ENCODE assay signal across 21 cellular contexts in genomic region chr7:89312561-89312960, GRCh38.
"Had no signal": no experiment of that assay in that cellular context is flagged by ENCODE, and none has a peak within 500 bp of the region (broad histone marks: within the 10 kb centered on the region; RNA-seq: fewer than 3 reads in every experiment).

No MANE protein-coding gene starts in this region.

- H3K27ac ChIP-seq: coronary artery, hepatocyte, neural progenitor cell, ovary, right lobe of liver, tibial artery had no signal

- H3K4me3 ChIP-seq: coronary artery, hepatocyte, mucosa of descending colon, neural progenitor cell, ovary, right lobe of liver, tibial artery had no signal

- H3K79me2 ChIP-seq: hepatocyte had no signal

- H3K27me3 ChIP-seq: hepatocyte, neural progenitor cell, ovary, right lobe of liver, tibial artery had no signal

- H3K9me3 ChIP-seq: ovary, right lobe of liver, tibial artery had no signal

- ATAC-seq: left lobe of liver; mucosa of descending colon; naive thymus-derived CD8-positive, alpha-beta T cell; right lobe of liver; stimulated activated memory B cell treated with anti-CD40 and anti-IgM and Interleukin-4, amounts not matched to agents 10 μg/mL and 1 μg/mL and 100 μg/mL, for 72 hours had no signal

- H3K4me1 Mint-ChIP-seq: endodermal cell; stimulated activated memory B cell treated with anti-CD40 and anti-IgM and Interleukin-4, amounts not matched to agents 10 μg/mL and 1 μg/mL and 100 μg/mL, for 72 hours had no signal

- H3K36me3 Mint-ChIP-seq: naive thymus-derived CD8-positive, alpha-beta T cell; neural progenitor cell; stimulated activated memory B cell treated with anti-CD40 and anti-IgM and Interleukin-4, amounts not matched to agents 10 μg/mL and 1 μg/mL and 100 μg/mL, for 72 hours had no signal

- DNase-seq: effector CD4-positive, alpha-beta T cell; endodermal cell; erythroblast; foreskin melanocyte; head of caudate nucleus; kidney glomerular epithelial cell; mammary epithelial cell; mucosa of descending colon; naive thymus-derived CD8-positive, alpha-beta T cell; nucleus accumbens; ovary; right lobe of liver; stimulated activated CD4-positive, alpha-beta T cell treated with anti-CD3 and anti-CD28 coated beads, Interleukin-1b, Interleukin-23, amount 100 ng/mL, for 48 hours; stimulated activated CD4-positive, alpha-beta T cell treated with anti-CD3 and anti-CD28 coated beads, Interleukin-4, amount 100 ng/mL, for 24 hours; tibial artery had no signal

- H3K4me3 Mint-ChIP-seq: endodermal cell; naive thymus-derived CD8-positive, alpha-beta T cell; neural progenitor cell; stimulated activated memory B cell treated with anti-CD40 and anti-IgM and Interleukin-4, amounts not matched to agents 10 μg/mL and 1 μg/mL and 100 μg/mL, for 72 hours; stimulated activated naive CD8-positive, alpha-beta T cell treated with anti-CD3 and anti-CD28 coated beads, Interleukin-15, Interleukin-2, amounts not matched to agents 100 ng/mL and 50 ng/mL, for 24 hours had no signal

- H3K9me3 Mint-ChIP-seq: neural progenitor cell had no signal

- H2AFZ ChIP-seq: hepatocyte, neural progenitor cell had no signal

- H3K36me3 ChIP-seq: neural progenitor cell, ovary, right lobe of liver, tibial artery had no signal

- H3K27ac Mint-ChIP-seq: endodermal cell; stimulated activated memory B cell treated with anti-CD40 and anti-IgM and Interleukin-4, amounts not matched to agents 10 μg/mL and 1 μg/mL and 100 μg/mL, for 72 hours; stimulated activated naive CD8-positive, alpha-beta T cell treated with anti-CD3 and anti-CD28 coated beads, Interleukin-15, Interleukin-2, amounts not matched to agents 100 ng/mL and 50 ng/mL, for 24 hours had no signal

- H3K9ac ChIP-seq: neural progenitor cell had no signal

- H3K27me3 Mint-ChIP-seq: stimulated activated memory B cell treated with anti-CD40 and anti-IgM and Interleukin-4, amounts not matched to agents 10 μg/mL and 1 μg/mL and 100 μg/mL, for 72 hours; stimulated activated naive CD8-positive, alpha-beta T cell treated with anti-CD3 and anti-CD28 coated beads, Interleukin-15, Interleukin-2, amounts not matched to agents 100 ng/mL and 50 ng/mL, for 24 hours had no signal

- H3K4me2 ChIP-seq: hepatocyte, neural progenitor cell had no signal
